ENCODE assay signal across 8 cellular contexts in the genomic region with DNA sequence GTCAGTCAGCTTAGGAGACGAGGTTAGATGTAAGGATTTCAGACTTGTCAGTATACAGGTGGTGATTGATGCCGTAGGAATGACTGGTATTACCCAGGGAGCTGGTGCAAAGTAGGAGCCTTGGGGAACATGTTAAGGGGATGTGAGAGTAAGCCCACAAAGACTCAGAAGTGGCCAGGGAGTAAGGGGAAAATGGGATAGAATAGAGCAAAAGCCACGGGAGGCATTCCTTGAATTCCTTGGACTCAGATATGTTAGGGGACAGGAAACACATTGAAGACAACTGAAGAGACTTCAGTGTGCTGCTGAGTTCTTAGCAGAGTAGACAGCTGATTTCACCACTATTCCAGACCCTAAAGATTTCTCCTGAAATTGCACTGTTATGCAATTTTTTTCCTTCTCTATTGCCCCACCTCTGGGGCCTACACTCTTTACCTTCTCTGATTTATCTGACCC. TPM values are rescaled to one million over a fixed set of nuclear protein-coding genes. Genes with fewer than 3 reads are reported as not detected.
DNase-seq lines count a peak whose midpoint lies in the region; ATAC-seq and TF ChIP-seq lines count a peak whose summit lies in the region.

No MANE protein-coding gene starts in this region.

- ATAC-seq in heart right ventricle = no peak
- ATAC-seq in Right ventricle myocardium superior (ENCODE audit: poor library complexity) = no peak
- ATAC-seq in stimulated activated memory B cell treated with anti-CD40 and anti-IgM and Interleukin-4, amounts not matched to agents 10 μg/mL and 1 μg/mL and 100 μg/mL, for 72 hours = no peak
- ATAC-seq in GM21619 (IDR thresholded peaks at IDR 0.05; ENCODE audit: unreplicated experiment) = no peak

- H3K9me3 ChIP-seq in heart right ventricle (no peaks in the 10 kb centered on the region), WERI-Rb-1 (ENCODE audit: severe bottlenecking) (no peaks in the 10 kb centered on the region)

- H3K36me3 ChIP-seq in heart right ventricle (peaks cover 0 to 59% (median 5%) of the 10 kb centered on the region in 9 donors), WERI-Rb-1 (peaks cover 68% of the 10 kb centered on the region)

- TF ChIP-seq CTCF in heart right ventricle (IDR thresholded peaks at IDR 0.05) (no peak), WERI-Rb-1 (IDR thresholded peaks at IDR 0.05; ENCODE audit: low read depth, low read length) (no peak), glutamatergic neuron (IDR thresholded peaks at IDR 0.05; ENCODE audit: partially characterized antibody, unreplicated experiment) (no peak)

- H3K4me3 Mint-ChIP-seq in glutamatergic neuron (ENCODE audit: unreplicated experiment) = peak overlapping the region; percentile 92
- H3K4me3 Mint-ChIP-seq in stimulated activated memory B cell treated with anti-CD40 and anti-IgM and Interleukin-4, amounts not matched to agents 10 μg/mL and 1 μg/mL and 100 μg/mL, for 72 hours = peak overlapping the region; percentile 96

- no peaks in the 10 kb centered on the region for H3K36me3 Mint-ChIP-seq in glutamatergic neuron (ENCODE audit: unreplicated experiment)
- H3K36me3 Mint-ChIP-seq in stimulated activated memory B cell treated with anti-CD40 and anti-IgM and Interleukin-4, amounts not matched to agents 10 μg/mL and 1 μg/mL and 100 μg/mL, for 72 hours = peaks cover 41% of the 10 kb centered on the region

- H3K4me3 ChIP-seq in heart right ventricle (peak overlapping the region in 6 of 10 donors; percentile 83 to 100 (median 98)), WERI-Rb-1 (ENCODE audit: low read depth, low read length) (peak overlapping the region; percentile 71)

- intact Hi-C loops in heart right ventricle (cut with DNase I) = loop anchor here in 6 of 10 donors (5.0 to 10.0 kb wide), 3 partner anchors 33 to 68 kb away; partner anchors contain the start of genes WTAP (in 4 of the 6) and SOD2 (in 3 of the 6)
- intact Hi-C loops in Right ventricle myocardium superior (cut with DNase I) = loop anchor here (5.0 kb wide), 1 partner anchor 68 kb away; the partner anchor contains the start of gene SOD2

- H3K27ac ChIP-seq in heart right ventricle (peak overlapping the region in 7 of 10 donors; percentile 96 to 99 (median 97)), WERI-Rb-1 (peak overlapping the region; percentile 100; the same call in 1 of the 2 replicates)

- no peak for DNase-seq in heart right ventricle
- DNase-seq in Right ventricle myocardium superior = no peak
- no peak for DNase-seq in WERI-Rb-1
- no peak for DNase-seq in glutamatergic neuron
- no peak for DNase-seq in activated gamma-delta T cell treated with Interleukin-2 at 50 U/mL for 16 hours
- no peak for DNase-seq in effector CD8-positive, alpha-beta T cell (lab: John Stamatoyannopoulos, UW)

- WGBS in heart right ventricle, 2 donors = 43 to 47% methylated on average over 3 of the region's 3 CpGs

- peaks cover 8% of the 10 kb centered on the region for H3K27me3 Mint-ChIP-seq in glutamatergic neuron (ENCODE audit: unreplicated experiment)
- no peaks in the 10 kb centered on the region for H3K27me3 Mint-ChIP-seq in stimulated activated memory B cell treated with anti-CD40 and anti-IgM and Interleukin-4, amounts not matched to agents 10 μg/mL and 1 μg/mL and 100 μg/mL, for 72 hours

- H3K4me1 ChIP-seq in heart right ventricle = peaks cover 3 to 30% (median 19%) of the 10 kb centered on the region in 9 donors

- peak overlapping the region; percentile 71 for H3K27ac Mint-ChIP-seq in glutamatergic neuron (ENCODE audit: unreplicated experiment)
- H3K27ac Mint-ChIP-seq in stimulated activated memory B cell treated with anti-CD40 and anti-IgM and Interleukin-4, amounts not matched to agents 10 μg/mL and 1 μg/mL and 100 μg/mL, for 72 hours = peak overlapping the region; percentile 98

- peaks cover 5% of the 10 kb centered on the region for H3K9me3 Mint-ChIP-seq in glutamatergic neuron (ENCODE audit: unreplicated experiment)
- no peaks in the 10 kb centered on the region for H3K9me3 Mint-ChIP-seq in stimulated activated memory B cell treated with anti-CD40 and anti-IgM and Interleukin-4, amounts not matched to agents 10 μg/mL and 1 μg/mL and 100 μg/mL, for 72 hours

- peaks cover 13% of the 10 kb centered on the region for H3K4me1 Mint-ChIP-seq in glutamatergic neuron (ENCODE audit: low read depth, unreplicated experiment)
- peaks cover 25% of the 10 kb centered on the region for H3K4me1 Mint-ChIP-seq in stimulated activated memory B cell treated with anti-CD40 and anti-IgM and Interleukin-4, amounts not matched to agents 10 μg/mL and 1 μg/mL and 100 μg/mL, for 72 hours

- no peaks in the 10 kb centered on the region for H3K27me3 ChIP-seq in heart right ventricle
- H3K27me3 ChIP-seq in WERI-Rb-1 (ENCODE audit: insufficient read depth, low read depth, severe bottlenecking) = no peaks in the 10 kb centered on the region

RNA-seq across cellular contexts. Expression of gene ACAT2, which starts 1.2 kb away (rescaled TPM):
- total RNA-seq in heart right ventricle = 1 to 10 TPM; 3.4 to 7.5 (median 5.8) TPM
- 10 to 100 TPM in 1 of 2 donors, 1 to 10 TPM in 1; 3.9 to 15.3 TPM for polyA plus RNA-seq in heart right ventricle
- 4.1 TPM for total RNA-seq in Right ventricle myocardium superior
- 228 TPM for total RNA-seq in glutamatergic neuron (ENCODE audit: unreplicated experiment)

RNA-seq across cellular contexts. Expression of gene TCP1, which starts 28.8 kb away (rescaled TPM):
- total RNA-seq in heart right ventricle (100 to 1,000 TPM; 124 to 176 (median 139) TPM), Right ventricle myocardium superior (159 TPM), glutamatergic neuron (ENCODE audit: unreplicated experiment) (254 TPM)
- 100 to 1,000 TPM in 1 of 2 donors, 10 to 100 TPM in 1; 71.7 to 156 TPM for polyA plus RNA-seq in heart right ventricle

RNA-seq across cellular contexts. Expression of gene MRPL18, which starts 29.6 kb away (rescaled TPM):
- total RNA-seq in heart right ventricle (10 to 100 TPM; 53.9 to 70.8 (median 58.8) TPM), Right ventricle myocardium superior (64.1 TPM), glutamatergic neuron (ENCODE audit: unreplicated experiment) (45.4 TPM)
- polyA plus RNA-seq in heart right ventricle = 100 to 1,000 TPM; 116 to 131 TPM

RNA-seq across cellular contexts. Expression of gene WTAP, which starts 33.3 kb away (rescaled TPM):
- 10 to 100 TPM; 44.4 to 70.1 (median 47.2) TPM for total RNA-seq in heart right ventricle
- polyA plus RNA-seq in heart right ventricle = 10 to 100 TPM; 47.8 to 50.4 TPM
- total RNA-seq in Right ventricle myocardium superior = 40.1 TPM
- 108 TPM for total RNA-seq in glutamatergic neuron (ENCODE audit: unreplicated experiment)

RNA-seq across cellular contexts. Expression of gene PNLDC1, which starts 39.4 kb away (rescaled TPM):
- total RNA-seq in heart right ventricle = under 1 TPM in 4 of 10 donors, not detected in 6; 0.13 to 0.72 (median 0.25) TPM
- under 1 TPM; 0.09 to 0.29 TPM for polyA plus RNA-seq in heart right ventricle
- total RNA-seq in Right ventricle myocardium superior = not detected
- total RNA-seq in glutamatergic neuron (ENCODE audit: unreplicated experiment) = not detected

Comparison
In these comparisons a context has a peak if more than half of its experiments do, and no peak if none do; other contexts are left out.
1. RNA of gene ACAT2, which starts 1.2 kb away (total RNA-seq): 228 TPM in glutamatergic neuron (single experiment); 3.4 to 7.5 TPM in heart right ventricle and 4.1 TPM in Right ventricle myocardium superior (single experiment); every median in the first group is over 10 times any median in the second.